24 cellular contexts compared by ENCODE assay signal in genomic region chr5:131999991-132000490, GRCh38. TPM values are rescaled to one million over a fixed set of nuclear protein-coding genes. Genes with fewer than 3 reads are reported as not detected.
A peak's percentile ranks its signal among the peaks of the same experiment; 100 is the strongest.
DNase-seq lines count a peak whose midpoint lies in the region; ATAC-seq and TF ChIP-seq lines count a peak whose summit lies in the region.
"Had no signal": no experiment of that assay in that cellular context is flagged by ENCODE, and none has a peak within 500 bp of the region (broad histone marks: within the 10 kb centered on the region; RNA-seq: fewer than 3 reads in every experiment).

No MANE protein-coding gene starts in this region.

- H3K4me3 Mint-ChIP-seq in CD4-positive, alpha-beta memory T cell: peak overlapping the region in 6 of 8 donors; percentile 11 to 83 (median 71)
- peak overlapping the region in 9 of 10 donors; percentile 3 to 73 (median 68) for H3K4me3 Mint-ChIP-seq in naive thymus-derived CD4-positive, alpha-beta T cell

- ATAC-seq in naive thymus-derived CD4-positive, alpha-beta T cell: no peak
- ATAC-seq in HG02840 (IDR thresholded peaks at IDR 0.05; ENCODE audit: low FRiP score, unreplicated experiment): no peak
- ATAC-seq: A549, esophagus mucosa, right cardiac atrium had no signal

- in situ Hi-C loops in brain microvascular endothelial cell (cut with HindIII; ENCODE audit: low pct_ligation_motif_present, low sequenced_read_pairs): loop anchor here (25.0 kb wide), 1 partner anchor 413 kb away; no protein-coding TSS in a partner anchor

- no peaks in the 10 kb centered on the region for H3K27me3 Mint-ChIP-seq in CD4-positive, alpha-beta memory T cell
- peaks cover 0 to 10% (median 0%) of the 10 kb centered on the region in 5 donors for H3K27me3 Mint-ChIP-seq in naive thymus-derived CD4-positive, alpha-beta T cell
- H3K27me3 Mint-ChIP-seq: central memory CD8-positive, alpha-beta T cell had no signal

- CTCF ChIA-PET in CD4-positive, alpha-beta memory T cell (lab: Charles Lee; ENCODE audit: partially characterized antibody): interaction anchor here (1.1 to 4.6 kb wide), 7 partner anchors 7 to 411 kb away, joined by 3 to 45 read pairs (median 10); no protein-coding TSS in a partner anchor
- CTCF ChIA-PET in naive thymus-derived CD4-positive, alpha-beta T cell (lab: Charles Lee): interaction anchor here (0.9 to 2.1 kb wide), 4 partner anchors 8 to 412 kb away, joined by 3 to 6 read pairs (median 4); no protein-coding TSS in a partner anchor

- H3K36me3 Mint-ChIP-seq in CD4-positive, alpha-beta memory T cell: no peaks in the 10 kb centered on the region
- H3K36me3 Mint-ChIP-seq in naive thymus-derived CD4-positive, alpha-beta T cell: peaks cover 0 to 4% (median 0%) of the 10 kb centered on the region in 5 donors

- no peaks in the 10 kb centered on the region for H3K36me3 ChIP-seq in CD4-positive, alpha-beta memory T cell (ENCODE audit: insufficient read depth, low read length)
- H3K36me3 ChIP-seq in naive thymus-derived CD4-positive, alpha-beta T cell (ENCODE audit: control insufficient read depth in 2 of 3, insufficient read depth in 3 of 3, low read length in 3 of 3): no peaks in the 10 kb centered on the region
- H3K36me3 ChIP-seq in brain microvascular endothelial cell (replicated peaks): no peaks in the 10 kb centered on the region
- H3K36me3 ChIP-seq: MG63 had no signal

- peak; percentile 16 for DNase-seq in NCI-H2227 (lab: John Stamatoyannopoulos, UW; ENCODE audit: unreplicated experiment)
- no peak for DNase-seq in NCI-H2227 treated with DMSO at 0.1 percent for 48 hours (lab: John Stamatoyannopoulos, UW)
- DNase-seq in CD4-positive, alpha-beta memory T cell: no peak
- DNase-seq in SK-N-DZ (ENCODE audit: low spot score): peak; percentile 27
- DNase-seq in naive thymus-derived CD4-positive, alpha-beta T cell: no peak
- no peak for DNase-seq in brain microvascular endothelial cell
- DNase-seq in stimulated activated CD4-positive, alpha-beta T cell treated with anti-CD3 and anti-CD28 coated beads, Interleukin-12 subunit alpha, Interleukin-12 subunit beta, amount 100 ng/mL, for 4 hours: no peak
- DNase-seq: activated CD4-positive, alpha-beta T cell treated with anti-CD3 and anti-CD28 coated beads, Interleukin-2, amount 10 ng/mL, durations not matched to agents 24 days and 14 days; effector CD8-positive, alpha-beta T cell; MG63; right cardiac atrium; Right ventricle myocardium superior; stimulated activated CD4-positive, alpha-beta T cell treated with anti-CD3 and anti-CD28 coated beads, Interleukin-15, amount 100 ng/mL, for 24 hours had no signal

- H3K27ac ChIP-seq in CD4-positive, alpha-beta memory T cell (ENCODE audit: low read depth, low read length): no peak overlapping the region
- H3K27ac ChIP-seq in naive thymus-derived CD4-positive, alpha-beta T cell (ENCODE audit: low read depth, low read length): no peak overlapping the region
- H3K27ac ChIP-seq in brain microvascular endothelial cell: no peak overlapping the region
- H3K27ac ChIP-seq: A549 had no signal

- peak overlapping the region in 3 of 7 donors; percentile 47 to 67 (median 62) for H3K27ac Mint-ChIP-seq in CD4-positive, alpha-beta memory T cell
- no peak overlapping the region for H3K27ac Mint-ChIP-seq in naive thymus-derived CD4-positive, alpha-beta T cell

- no peaks in the 10 kb centered on the region for H3K9me3 Mint-ChIP-seq in CD4-positive, alpha-beta memory T cell
- H3K9me3 Mint-ChIP-seq in naive thymus-derived CD4-positive, alpha-beta T cell: no peaks in the 10 kb centered on the region
- H3K9me3 Mint-ChIP-seq: activated CD4-positive, alpha-beta T cell treated with anti-CD3 and anti-CD28 coated beads, Interleukin-2, amount 10 ng/mL, durations not matched to agents 24 days and 14 days; central memory CD8-positive, alpha-beta T cell had no signal

- H3K27me3 ChIP-seq in CD4-positive, alpha-beta memory T cell (ENCODE audit: insufficient read depth, low read length): no peaks in the 10 kb centered on the region
- no peaks in the 10 kb centered on the region for H3K27me3 ChIP-seq in naive thymus-derived CD4-positive, alpha-beta T cell (ENCODE audit: control insufficient read depth in 2 of 2, insufficient read depth in 2 of 2, low read length in 2 of 2)
- H3K27me3 ChIP-seq in brain microvascular endothelial cell (replicated peaks): no peaks in the 10 kb centered on the region
- H3K27me3 ChIP-seq: MG63 had no signal

- no peak for TF ChIP-seq CTCF in brain microvascular endothelial cell (IDR thresholded peaks at IDR 0.05; ENCODE audit: low read depth, low read length, missing control alignments)

- no peaks in the 10 kb centered on the region for H3K9me3 ChIP-seq in CD4-positive, alpha-beta memory T cell (ENCODE audit: control insufficient read depth in 1 of 2, low read length in 2 of 2)
- H3K9me3 ChIP-seq in naive thymus-derived CD4-positive, alpha-beta T cell (ENCODE audit: control insufficient read depth in 2 of 3, low read length in 3 of 3): no peaks in the 10 kb centered on the region
- H3K9me3 ChIP-seq: A549, MG63 had no signal

- intact Hi-C loops in CD4-positive, alpha-beta memory T cell (cut with micrococcal nuclease): loop anchor here (10.0 kb wide), 1 partner anchor 325 kb away; no protein-coding TSS in a partner anchor
- intact Hi-C loops in naive thymus-derived CD4-positive, alpha-beta T cell (cut with micrococcal nuclease): loop anchor here (1.0 to 10.0 kb wide), 5 partner anchors 25 to 325 kb away; partner anchors contain the start of gene FNIP1 (in 1 of the 2)

- POLR2A ChIA-PET in CD4-positive, alpha-beta memory T cell (lab: Charles Lee; ENCODE audit: partially characterized antibody): interaction anchor here (1.1 to 3.1 kb wide), 7 partner anchors 10 to 404 kb away, joined by 3 to 16 read pairs (median 7); partner anchors contain the start of genes ACSL6, FNIP1 and RAPGEF6
- POLR2A ChIA-PET in naive thymus-derived CD4-positive, alpha-beta T cell (lab: Charles Lee): interaction anchor here (0.5 to 1.9 kb wide), 4 partner anchors 16 to 364 kb away, joined by 3 to 7 read pairs (median 3); no protein-coding TSS in a partner anchor

- H3K4me1 Mint-ChIP-seq in CD4-positive, alpha-beta memory T cell: peaks cover 48 to 80% (median 66%) of the 10 kb centered on the region in 4 donors
- H3K4me1 Mint-ChIP-seq in naive thymus-derived CD4-positive, alpha-beta T cell: peaks cover 43 to 71% (median 63%) of the 10 kb centered on the region in 7 donors

- no peak overlapping the region for H3K4me3 ChIP-seq in CD4-positive, alpha-beta memory T cell (ENCODE audit: low read length in 2 of 2)
- no peak overlapping the region for H3K4me3 ChIP-seq in naive thymus-derived CD4-positive, alpha-beta T cell (ENCODE audit: low read length)
- H3K4me3 ChIP-seq in brain microvascular endothelial cell (ENCODE audit: low read depth, low read length): no peak overlapping the region
- H3K4me3 ChIP-seq: A549, MG63 had no signal

- peaks cover 76% of the 10 kb centered on the region for H3K4me1 ChIP-seq in CD4-positive, alpha-beta memory T cell (ENCODE audit: insufficient read depth, low read length)
- H3K4me1 ChIP-seq in naive thymus-derived CD4-positive, alpha-beta T cell (ENCODE audit: control insufficient read depth in 2 of 2, insufficient read depth in 2 of 2, low read length in 2 of 2): peaks cover 47 to 54% of the 10 kb centered on the region in 2 donors
- H3K4me1 ChIP-seq: A549 had no signal

RNA-seq across cellular contexts. Expression of gene ACSL6, which starts 11.4 kb away (rescaled TPM):
- 10 to 100 TPM; 50.4 to 51.7 TPM for total RNA-seq in CD4-positive, alpha-beta memory T cell
- 10 to 100 TPM; 11.1 to 18.4 TPM for polyA plus RNA-seq in CD4-positive, alpha-beta memory T cell
- polyA plus RNA-seq in SK-N-DZ (2014; cell fraction: cytosol; rRNA removed): 0.28 and 0.47 TPM in 2 replicates
- polyA plus RNA-seq in SK-N-DZ (2014; cell fraction: nucleus; rRNA removed): 0.83 and 1.0 TPM in 2 replicates
- total RNA-seq in naive thymus-derived CD4-positive, alpha-beta T cell: 10 to 100 TPM; 21.0 to 42.8 (median 22.6) TPM
- 10 to 100 TPM; 13.6 to 17.3 TPM for polyA plus RNA-seq in naive thymus-derived CD4-positive, alpha-beta T cell
- total RNA-seq: osteocyte had no signal
- polyA plus RNA-seq: BJ had no signal

RNA-seq across cellular contexts. Expression of gene MEIKIN, which starts 54.6 kb away (rescaled TPM):
- 1 to 10 TPM; 3.6 to 6.2 TPM for total RNA-seq in CD4-positive, alpha-beta memory T cell
- not detected for polyA plus RNA-seq in CD4-positive, alpha-beta memory T cell
- polyA plus RNA-seq in SK-N-DZ (2014; cell fraction: cytosol; rRNA removed): not detected in 2 replicates
- not detected in 2 replicates for polyA plus RNA-seq in SK-N-DZ (2014; cell fraction: nucleus; rRNA removed)
- total RNA-seq in naive thymus-derived CD4-positive, alpha-beta T cell: 1 to 10 TPM in 3 of 5 experiments, under 1 TPM in 1, not detected in 1; 0.74 to 4.2 (median 2.0) TPM
- not detected for polyA plus RNA-seq in naive thymus-derived CD4-positive, alpha-beta T cell
- total RNA-seq: activated CD4-positive, alpha-beta T cell treated with anti-CD3 and anti-CD28 coated beads, Interleukin-2, amount 10 ng/mL, durations not matched to agents 24 days and 14 days; esophagus mucosa; frontal cortex; kidney epithelial cell; myocyte; NCI-H460; osteocyte; Right ventricle myocardium superior; temporal lobe had no signal
- polyA plus RNA-seq: A549, BJ had no signal

Comparison
In these comparisons a context has a peak if more than half of its experiments do, and no peak if none do; other contexts are left out.
1. DNase-seq: peak in NCI-H2227 (single experiment) and SK-N-DZ (single experiment); none in NCI-H2227 treated with DMSO at 0.1 percent for 48 hours (single experiment), CD4-positive, alpha-beta memory T cell (0 of 5), naive thymus-derived CD4-positive, alpha-beta T cell (0 of 9), brain microvascular endothelial cell (single experiment) and stimulated activated CD4-positive, alpha-beta T cell treated with anti-CD3 and anti-CD28 coated beads, Interleukin-12 subunit alpha, Interleukin-12 subunit beta, amount 100 ng/mL, for 4 hours (single experiment).